ENCODE assay signal across 1 cellular context in genomic region chr17:28317965-28318758, GRCh38.
TF ChIP-seq lines count a peak whose summit lies in the region.

No MANE protein-coding gene starts in this region.

TF ChIP-seq in HEK293, 187 proteins besides CTCF, POLR2A, EP300 and RAD21 (continued from another document):
- TF ChIP-seq PRDM10 (tag by site-specific recombination; IDR thresholded peaks at IDR 0.05) (no peak), ZNF324 (tag by site-specific recombination; IDR thresholded peaks at IDR 0.05) (no peak), ZNF302 (tag by site-specific recombination; IDR thresholded peaks at IDR 0.05; ENCODE audit: low read depth) (no peak), ZNF645 (tag by site-specific recombination; IDR thresholded peaks at IDR 0.05) (no peak), EGR2 (tag by site-specific recombination; IDR thresholded peaks at IDR 0.05; ENCODE audit: low read depth) (0 out of 2 replicates have a peak, but pooled peaks have one; percentile 36), ZBTB49 (tag by site-specific recombination; IDR thresholded peaks at IDR 0.05; ENCODE audit: low read depth) (no peak), ZNF148 (tag by site-specific recombination; IDR thresholded peaks at IDR 0.05; ENCODE audit: borderline replicate concordance) (no peak), SP7 (tag by site-specific recombination; IDR thresholded peaks at IDR 0.05) (no peak), ZBTB6 (tag by site-specific recombination; IDR thresholded peaks at IDR 0.05) (no peak), ZNF341 (tag by site-specific recombination; IDR thresholded peaks at IDR 0.05; ENCODE audit: low read depth) (peak; percentile 50; the same call in 1 of the 2 replicates), ZNF23 (tag by site-specific recombination; IDR thresholded peaks at IDR 0.05; ENCODE audit: borderline replicate concordance) (no peak)
TF ChIP-seq in HEK293: peak in this region for 3.
